ENCODE assay signal across 1 cellular context in the genomic region with DNA sequence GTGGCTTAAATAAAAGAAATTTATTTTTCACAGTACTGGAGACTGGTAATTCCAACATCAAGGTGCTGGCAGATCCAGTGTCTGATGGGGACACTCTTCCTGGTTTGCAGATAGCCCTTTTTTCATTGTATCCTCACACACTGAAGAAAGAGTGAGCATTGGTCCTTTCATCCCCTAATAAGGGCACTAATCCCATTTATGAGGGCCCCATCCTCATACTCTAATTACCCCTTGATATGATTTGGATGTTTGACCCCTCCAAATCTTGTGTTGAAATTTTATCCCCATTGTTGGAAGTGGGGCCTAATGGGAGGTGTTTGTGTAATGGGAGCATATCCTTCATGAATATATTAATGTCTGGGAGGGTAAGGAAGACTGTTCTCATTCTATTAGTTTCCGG.
TF ChIP-seq lines count a peak whose summit lies in the region.

No MANE protein-coding gene starts in this region.

TF ChIP-seq in HepG2, 621 proteins besides CTCF, POLR2A, EP300 and RAD21 (continued from another document):
- TF ChIP-seq, protein P1, sequence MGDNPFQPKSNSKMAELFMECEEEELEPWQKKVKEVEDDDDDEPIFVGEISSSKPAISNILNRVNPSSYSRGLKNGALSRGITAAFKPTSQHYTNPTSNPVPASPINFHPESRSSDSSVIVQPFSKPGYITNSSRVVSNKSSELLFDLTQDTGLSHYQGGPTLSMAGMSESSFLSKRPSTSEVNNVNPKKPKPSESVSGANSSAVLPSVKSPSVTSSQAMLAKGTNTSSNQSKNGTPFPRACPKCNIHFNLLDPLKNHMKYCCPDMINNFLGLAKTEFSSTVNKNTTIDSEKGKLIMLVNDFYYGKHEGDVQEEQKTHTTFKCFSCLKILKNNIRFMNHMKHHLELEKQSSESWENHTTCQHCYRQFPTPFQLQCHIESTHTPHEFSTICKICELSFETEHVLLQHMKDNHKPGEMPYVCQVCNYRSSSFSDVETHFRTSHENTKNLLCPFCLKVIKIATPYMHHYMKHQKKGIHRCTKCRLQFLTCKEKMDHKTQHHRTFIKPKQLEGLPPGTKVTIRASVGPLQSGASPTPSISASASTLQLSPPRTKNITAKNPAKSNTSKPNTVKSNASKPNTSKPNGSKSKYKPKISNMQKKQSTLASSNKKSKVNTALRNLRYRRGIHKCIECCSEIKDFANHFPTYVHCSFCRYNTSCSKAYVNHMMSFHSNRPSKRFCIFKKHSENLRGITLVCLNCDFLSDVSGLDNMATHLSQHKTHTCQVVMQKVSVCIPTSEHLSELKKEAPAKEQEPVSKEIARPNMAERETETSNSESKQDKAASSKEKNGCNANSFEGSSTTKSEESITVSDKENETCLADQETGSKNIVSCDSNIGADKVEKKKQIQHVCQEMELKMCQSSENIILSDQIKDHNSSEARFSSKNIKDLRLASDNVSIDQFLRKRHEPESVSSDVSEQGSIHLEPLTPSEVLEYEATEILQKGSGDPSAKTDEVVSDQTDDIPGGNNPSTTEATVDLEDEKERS (CRISPR knock-in tag; IDR thresholded peaks at IDR 0.05) = peak; percentile 92
- no peak for TF ChIP-seq ZNF432 (CRISPR knock-in tag; IDR thresholded peaks at IDR 0.05; ENCODE audit: borderline replicate concordance)
- TF ChIP-seq ZNF839 (CRISPR knock-in tag; IDR thresholded peaks at IDR 0.05; ENCODE audit: borderline replicate concordance) = no peak
- TF ChIP-seq, protein P2, sequence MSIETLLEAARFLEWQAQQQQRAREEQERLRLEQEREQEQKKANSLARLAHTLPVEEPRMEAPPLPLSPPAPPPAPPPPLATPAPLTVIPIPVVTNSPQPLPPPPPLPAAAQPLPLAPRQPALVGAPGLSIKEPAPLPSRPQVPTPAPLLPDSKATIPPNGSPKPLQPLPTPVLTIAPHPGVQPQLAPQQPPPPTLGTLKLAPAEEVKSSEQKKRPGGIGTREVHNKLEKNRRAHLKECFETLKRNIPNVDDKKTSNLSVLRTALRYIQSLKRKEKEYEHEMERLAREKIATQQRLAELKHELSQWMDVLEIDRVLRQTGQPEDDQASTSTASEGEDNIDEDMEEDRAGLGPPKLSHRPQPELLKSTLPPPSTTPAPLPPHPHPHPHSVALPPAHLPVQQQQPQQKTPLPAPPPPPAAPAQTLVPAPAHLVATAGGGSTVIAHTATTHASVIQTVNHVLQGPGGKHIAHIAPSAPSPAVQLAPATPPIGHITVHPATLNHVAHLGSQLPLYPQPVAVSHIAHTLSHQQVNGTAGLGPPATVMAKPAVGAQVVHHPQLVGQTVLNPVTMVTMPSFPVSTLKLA (IDR thresholded peaks at IDR 0.05) = no peak
- peak; percentile 70; the same call in 1 of the 2 replicates for TF ChIP-seq ZNF12 (CRISPR knock-in tag; IDR thresholded peaks at IDR 0.05)
- TF ChIP-seq MEIS2 (CRISPR knock-in tag; IDR thresholded peaks at IDR 0.05) = no peak
- no peak for TF ChIP-seq TAF15 (IDR thresholded peaks at IDR 0.05; ENCODE audit: low read depth, low read length, poor library complexity, severe bottlenecking)
- TF ChIP-seq SETDB1 (CRISPR knock-in tag; IDR thresholded peaks at IDR 0.05; ENCODE audit: borderline replicate concordance) = no peak
TF ChIP-seq in HepG2: peak in this region for 4.
